ENCODE assay signal across 11 cellular contexts in genomic region chr1:26783646-26784022, GRCh38. TPM values are rescaled to one million over a fixed set of nuclear protein-coding genes. Genes with fewer than 3 reads are reported as not detected.
DNase-seq lines count a peak whose midpoint lies in the region; ATAC-seq, FAIRE-seq and TF ChIP-seq lines count a peak whose summit lies in the region.
"Had no signal": no experiment of that assay in that cellular context is flagged by ENCODE, and none has a peak within 500 bp of the region (broad histone marks: within the 10 kb centered on the region; RNA-seq: fewer than 3 reads in every experiment).

No MANE protein-coding gene starts in this region.

- DNase-seq in heart right ventricle (no peak), left ventricle myocardium superior (no peak), body of pancreas (no peak), upper lobe of left lung (no peak), NCI-H1417 (lab: John Stamatoyannopoulos, UW) (no peak), GM12892 (ENCODE audit: insufficient read length) (no peak), T-helper 9 cell (no peak)
- DNase-seq in naive thymus-derived CD4-positive, alpha-beta T cell = no peak
- DNase-seq: stimulated activated CD4-positive, alpha-beta T cell treated with anti-CD3 and anti-CD28 coated beads, Interleukin-2, amount 100 ng/mL, for 24 hours; trophoblast cell had no signal

- H3K27me3 ChIP-seq in heart right ventricle = no peaks in the 10 kb centered on the region
- no peaks in the 10 kb centered on the region for H3K27me3 ChIP-seq in body of pancreas
- H3K27me3 ChIP-seq in naive thymus-derived CD4-positive, alpha-beta T cell (ENCODE audit: control insufficient read depth in 2 of 2, insufficient read depth in 2 of 2, low read length in 2 of 2) = no peaks in the 10 kb centered on the region
- H3K27me3 ChIP-seq in upper lobe of left lung = no peaks in the 10 kb centered on the region

- peaks cover 6 to 25% (median 17%) of the 10 kb centered on the region in 5 donors for H3K36me3 Mint-ChIP-seq in naive thymus-derived CD4-positive, alpha-beta T cell

- H3K4me3 ChIP-seq in heart right ventricle (no peak overlapping the region), body of pancreas (no peak overlapping the region), upper lobe of left lung (no peak overlapping the region)
- no peak overlapping the region for H3K4me3 ChIP-seq in naive thymus-derived CD4-positive, alpha-beta T cell (ENCODE audit: low read length)

- POLR2A ChIA-PET in naive thymus-derived CD4-positive, alpha-beta T cell (lab: Charles Lee) = interaction anchor here (2.3 to 8.5 kb wide), 2 partner anchors 39 to 87 kb away, joined by 7 to 383 read pairs; partner anchors contain the start of gene ARID1A

- H3K36me3 ChIP-seq in heart right ventricle = peaks cover 0 to 46% (median 18%) of the 10 kb centered on the region in 9 donors
- peaks cover under 1 to 18% of the 10 kb centered on the region in 2 donors for H3K36me3 ChIP-seq in body of pancreas (replicated peaks in 1 of 2; ENCODE audit: insufficient read depth in 1 of 2, low read depth in 2 of 2)
- H3K36me3 ChIP-seq in naive thymus-derived CD4-positive, alpha-beta T cell (ENCODE audit: control insufficient read depth in 2 of 3, insufficient read depth in 3 of 3, low read length in 3 of 3) = peaks cover 0 to 22% (median 14%) of the 10 kb centered on the region in 3 experiments
- H3K36me3 ChIP-seq in upper lobe of left lung = peaks cover 14 to 37% (median 25%) of the 10 kb centered on the region in 4 donors

- CTCF ChIA-PET in naive thymus-derived CD4-positive, alpha-beta T cell (lab: Charles Lee) = interaction anchor here (0.5 kb wide), 1 partner anchor 160 kb away, joined by 4 read pairs; no protein-coding TSS in a partner anchor

- TF ChIP-seq EP300 in upper lobe of left lung (IDR thresholded peaks at IDR 0.05) = no peak

- H3K27ac ChIP-seq in heart right ventricle = peak overlapping the region in 9 of 10 donors; percentile 72 to 100 (median 99)
- H3K27ac ChIP-seq in body of pancreas = peak overlapping the region; percentile 47 to 98 (median 58)
- H3K27ac ChIP-seq in naive thymus-derived CD4-positive, alpha-beta T cell (ENCODE audit: low read depth, low read length) = peak overlapping the region; percentile 1
- peak overlapping the region in 3 of 4 donors; percentile 99 to 100 (median 100) for H3K27ac ChIP-seq in upper lobe of left lung

- WGBS in heart right ventricle, 2 donors = 65 to 66% methylated on average over 5 of the region's 5 CpGs
- WGBS in body of pancreas, 2 donors = 44 to 47% methylated on average over 5 of the region's 5 CpGs
- 71 to 73% methylated on average over 5 of the region's 5 CpGs for WGBS in upper lobe of left lung, 2 donors

- H3K9me3 Mint-ChIP-seq in naive thymus-derived CD4-positive, alpha-beta T cell = peaks cover 0 to 4% (median 0%) of the 10 kb centered on the region in 11 donors
- H3K9me3 Mint-ChIP-seq: T-helper 2 cell treated with Interferon-gamma antibody and Interleukin-4, amounts not matched to agents 5 μg/mL and 100 μg/mL, for 36 hours had no signal

- FAIRE-seq in GM12892 (lab: Jason Lieb, UNC) = no peak

- intact Hi-C loops in heart right ventricle (cut with DNase I) = loop anchor here in 4 of 10 donors (2.0 to 10.0 kb wide), 4 partner anchors 39 to 89 kb away; partner anchors contain the start of gene ARID1A (in 1 of the 4)
- intact Hi-C loops in left ventricle myocardium superior (cut with micrococcal nuclease) = no loop called here
- intact Hi-C loops in body of pancreas (cut with DNase I) = no loop called here
- intact Hi-C loops in naive thymus-derived CD4-positive, alpha-beta T cell (cut with micrococcal nuclease) = loop anchor here in 1 of 2 donors (2.0 kb wide), 1 partner anchor 17 kb away; no protein-coding TSS in a partner anchor

- peak in 1 of 3 donors; percentile 23 for TF ChIP-seq POLR2A in body of pancreas (IDR thresholded peaks at IDR 0.05)
- no peak for TF ChIP-seq POLR2A in upper lobe of left lung (IDR thresholded peaks at IDR 0.05)
- TF ChIP-seq POLR2A in GM12892 (IDR thresholded peaks at IDR 0.05; ENCODE audit: low read depth, low read length) = no peak

- no peaks in the 10 kb centered on the region for H3K27me3 Mint-ChIP-seq in naive thymus-derived CD4-positive, alpha-beta T cell

- H3K4me3 Mint-ChIP-seq in naive thymus-derived CD4-positive, alpha-beta T cell = no peak overlapping the region
- H3K4me3 Mint-ChIP-seq: T-helper 2 cell treated with Interferon-gamma antibody and Interleukin-4, amounts not matched to agents 5 μg/mL and 100 μg/mL, for 36 hours had no signal

- H3K4me1 Mint-ChIP-seq in naive thymus-derived CD4-positive, alpha-beta T cell = peaks cover 35 to 73% (median 68%) of the 10 kb centered on the region in 7 donors

- peak overlapping the region in 8 of 9 donors; percentile 12 to 100 (median 62) for H3K27ac Mint-ChIP-seq in naive thymus-derived CD4-positive, alpha-beta T cell
- H3K27ac Mint-ChIP-seq: T-helper 2 cell treated with Interferon-gamma antibody and Interleukin-4, amounts not matched to agents 5 μg/mL and 100 μg/mL, for 36 hours had no signal

- TF ChIP-seq CTCF in heart right ventricle (IDR thresholded peaks at IDR 0.05) (no peak), body of pancreas (IDR thresholded peaks at IDR 0.05) (no peak), upper lobe of left lung (IDR thresholded peaks at IDR 0.05) (no peak)

- ATAC-seq in heart right ventricle = no peak
- no peak for ATAC-seq in left ventricle myocardium superior
- ATAC-seq in body of pancreas = no peak
- no peak for ATAC-seq in naive thymus-derived CD4-positive, alpha-beta T cell
- no peak for ATAC-seq in upper lobe of left lung (ENCODE audit: low FRiP score in 2 of 2)

- peaks cover 23 to 77% (median 63%) of the 10 kb centered on the region in 9 donors for H3K4me1 ChIP-seq in heart right ventricle
- H3K4me1 ChIP-seq in body of pancreas = peaks cover 45% of the 10 kb centered on the region
- H3K4me1 ChIP-seq in naive thymus-derived CD4-positive, alpha-beta T cell (ENCODE audit: control insufficient read depth in 2 of 2, insufficient read depth in 2 of 2, low read length in 2 of 2) = peaks cover 23 to 32% of the 10 kb centered on the region in 2 donors
- H3K4me1 ChIP-seq in upper lobe of left lung = peaks cover 50 to 57% (median 52%) of the 10 kb centered on the region in 4 donors

- H3K9me3 ChIP-seq in heart right ventricle (no peaks in the 10 kb centered on the region), body of pancreas (no peaks in the 10 kb centered on the region), upper lobe of left lung (no peaks in the 10 kb centered on the region)
- H3K9me3 ChIP-seq in naive thymus-derived CD4-positive, alpha-beta T cell (ENCODE audit: control insufficient read depth in 2 of 3, low read length in 3 of 3) = no peaks in the 10 kb centered on the region

RNA-seq across cellular contexts. Expression of gene PIGV, which starts 4.1 kb away (rescaled TPM):
- total RNA-seq in heart right ventricle = 1 to 10 TPM; 2.7 to 7.5 (median 4.6) TPM
- polyA plus RNA-seq in heart right ventricle = 1 to 10 TPM; 2.9 to 3.4 TPM
- 4.5 TPM for total RNA-seq in left ventricle myocardium superior
- total RNA-seq in body of pancreas = 10 to 100 TPM; 10.9 to 14.2 TPM
- total RNA-seq in naive thymus-derived CD4-positive, alpha-beta T cell = 10 to 100 TPM in 4 of 5 experiments, 1 to 10 TPM in 1; 8.4 to 17.9 (median 16.7) TPM
- 10 to 100 TPM in 1 of 2 donors, 1 to 10 TPM in 1; 7.0 to 11.3 TPM for polyA plus RNA-seq in naive thymus-derived CD4-positive, alpha-beta T cell
- 10 to 100 TPM; 11.9 to 25.1 (median 17.5) TPM for total RNA-seq in upper lobe of left lung
- polyA plus RNA-seq in GM12892 (2012; ENCODE audit: missing spikeins) = 12.9 TPM

RNA-seq across cellular contexts. Expression of gene ZDHHC18, which starts 42.9 kb away (rescaled TPM):
- total RNA-seq in heart right ventricle = 10 to 100 TPM in 8 of 10 donors, 1 to 10 TPM in 2; 7.4 to 19.1 (median 11.8) TPM
- 10 to 100 TPM in 1 of 2 donors, 1 to 10 TPM in 1; 9.9 to 12.8 TPM for polyA plus RNA-seq in heart right ventricle
- 18.1 TPM for total RNA-seq in left ventricle myocardium superior
- total RNA-seq in body of pancreas = 1 to 10 TPM; 4.6 to 5.7 TPM
- total RNA-seq in naive thymus-derived CD4-positive, alpha-beta T cell = 10 to 100 TPM; 36.4 to 72.4 (median 39.7) TPM
- polyA plus RNA-seq in naive thymus-derived CD4-positive, alpha-beta T cell = 10 to 100 TPM in 1 of 2 donors, 1 to 10 TPM in 1; 3.1 to 11.0 TPM
- total RNA-seq in upper lobe of left lung = 10 to 100 TPM; 18.9 to 35.9 (median 24.9) TPM
- polyA plus RNA-seq in GM12892 (2012; ENCODE audit: missing spikeins) = 22.0 TPM

Comparison
In these comparisons a context has a peak if more than half of its experiments do, and no peak if none do; other contexts are left out.
1. H3K27ac ChIP-seq: peak in every context shown above with its lines; median percentile 100 in upper lobe of left lung; 99 in heart right ventricle; 58 in body of pancreas; 1 in naive thymus-derived CD4-positive, alpha-beta T cell.